ENCODE assay signal across 29 cellular contexts in the genomic region with DNA sequence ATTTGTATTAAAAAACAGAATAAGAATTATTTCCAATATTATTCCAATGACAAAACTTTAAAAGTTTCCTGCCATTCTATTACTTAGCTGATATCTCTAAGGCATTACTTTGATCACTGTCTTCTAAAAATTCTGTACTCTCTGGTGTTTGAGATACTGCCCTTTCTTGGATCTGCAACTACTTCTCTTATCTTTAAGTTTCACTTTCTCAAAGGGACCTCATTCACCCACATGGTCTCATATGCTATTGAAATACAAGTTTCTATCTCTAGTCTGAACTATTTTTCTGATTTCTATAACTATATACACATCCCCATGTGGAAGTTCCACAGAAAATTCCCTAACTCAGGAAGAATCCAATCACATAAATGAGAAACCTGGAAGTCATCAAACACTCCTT. TPM values are rescaled to one million over a fixed set of nuclear protein-coding genes. Genes with fewer than 3 reads are reported as not detected.
DNase-seq lines count a peak whose midpoint lies in the region; ATAC-seq and TF ChIP-seq lines count a peak whose summit lies in the region.
"Had no signal": no experiment of that assay in that cellular context is flagged by ENCODE, and none has a peak within 500 bp of the region (broad histone marks: within the 10 kb centered on the region; RNA-seq: fewer than 3 reads in every experiment).

No MANE protein-coding gene starts in this region.

- H3K27ac ChIP-seq in ascending aorta = no peak overlapping the region
- H3K27ac ChIP-seq: BLaER1, breast epithelium, hepatocyte, KMS-11, stomach, upper lobe of left lung had no signal

- no peaks in the 10 kb centered on the region for H3K27me3 ChIP-seq in ascending aorta
- H3K27me3 ChIP-seq: BLaER1, breast epithelium, hepatocyte, stomach, upper lobe of left lung had no signal

- no peaks in the 10 kb centered on the region for H3K4me1 ChIP-seq in ascending aorta
- H3K4me1 ChIP-seq: BLaER1, breast epithelium, stomach, upper lobe of left lung had no signal

- no peaks in the 10 kb centered on the region for H3K36me3 ChIP-seq in ascending aorta
- H3K36me3 ChIP-seq: BLaER1, breast epithelium, stomach, upper lobe of left lung had no signal

- DNase-seq in Right ventricle myocardium inferior (ENCODE audit: missing footprints) = no peak
- DNase-seq in ascending aorta (ENCODE audit: low spot score in 2 of 2) = no peak
- no peak for DNase-seq in HK-2 (ENCODE audit: unreplicated experiment)
- no peak for DNase-seq in midbrain (lab: John Stamatoyannopoulos, UW)
- DNase-seq: activated B cell treated with CpG ODN at 0.5 μM for 24 hours; activated naive CD8-positive, alpha-beta T cell treated with anti-CD3 and anti-CD28 coated beads, Interleukin-2, amount 10 ng/mL, durations not matched to agents 7 days and 5 days; H9; kidney; mesenchymal stem cell; natural killer cell; NCI-H1105 treated with DMSO at 0.1 percent for 48 hours; NCI-H526; posterior cingulate gyrus; SHP77 treated with DMSO at 0.1 percent for 48 hours; stomach; T-helper 17 cell; upper lobe of left lung had no signal

- no peak overlapping the region for H3K4me3 ChIP-seq in ascending aorta
- H3K4me3 ChIP-seq: BLaER1, breast epithelium, hepatocyte, stomach, upper lobe of left lung had no signal

- no peak for TF ChIP-seq CTCF in ascending aorta (IDR thresholded peaks at IDR 0.05)

- ATAC-seq in GM18499 (IDR thresholded peaks at IDR 0.05; ENCODE audit: insufficient read depth, unreplicated experiment) = peak; percentile 72
- ATAC-seq in GM19395 (IDR thresholded peaks at IDR 0.05; ENCODE audit: unreplicated experiment) = peak; percentile 84
- ATAC-seq in HG02588 (IDR thresholded peaks at IDR 0.05; ENCODE audit: unreplicated experiment) = peak; percentile 46
- peak; percentile 69 for ATAC-seq in HG03280 (IDR thresholded peaks at IDR 0.05; ENCODE audit: unreplicated experiment)
- ATAC-seq in Right ventricle myocardium inferior = no peak
- ATAC-seq: natural killer cell, T-helper 17 cell had no signal

- intact Hi-C loops in Right ventricle myocardium inferior (cut with DNase I) (no loop called here), ascending aorta (cut with DNase I) (no loop called here)

- no peaks in the 10 kb centered on the region for H3K9me3 ChIP-seq in ascending aorta
- H3K9me3 ChIP-seq: BLaER1, stomach, upper lobe of left lung had no signal

RNA-seq across cellular contexts. Expression of a gene that starts 22.2 kb away (rescaled TPM):
- total RNA-seq in Right ventricle myocardium inferior = not detected
- not detected for total RNA-seq in ascending aorta
- total RNA-seq: activated B cell treated with CpG ODN at 0.5 μM for 24 hours; activated T-helper 1 cell treated with anti-CD3 and anti-CD28 coated beads, Interleukin-12 subunit alpha, Interleukin-12 subunit beta, Interleukin-2, Interleukin-4 antibody, amounts not matched to agents 30 ng/mL and 10 ng/mL and 1 ng/mL, durations not matched to agents 14 hours and 24 hours and 36 hours; endothelial cell of umbilical vein; fibroblast of villous mesenchyme; natural killer cell; OCI-LY7; T-helper 17 cell; upper lobe of left lung had no signal
